In genomic region chr22:28903719-28904118, GRCh38 we compare ENCODE assay signal across 13 cellular contexts. TPM values are rescaled to one million over a fixed set of nuclear protein-coding genes. Genes with fewer than 3 reads are reported as not detected.
DNase-seq lines count a peak whose midpoint lies in the region; ATAC-seq and TF ChIP-seq lines count a peak whose summit lies in the region.
"Had no signal": no experiment of that assay in that cellular context is flagged by ENCODE, and none has a peak within 500 bp of the region (broad histone marks: within the 10 kb centered on the region; RNA-seq: fewer than 3 reads in every experiment).

No MANE protein-coding gene starts in this region.

- H3K4me2 ChIP-seq in SK-N-SH (0 out of 2 replicates have a peak overlapping the region, but pooled peaks have one; percentile 0), parathyroid adenoma (ENCODE audit: low read length) (peak overlapping the region; percentile 26)

- H3K4me3 Mint-ChIP-seq in activated T-helper 1 cell treated with anti-CD3 and anti-CD28 coated beads, Interleukin-12 subunit alpha, Interleukin-12 subunit beta, Interleukin-2, Interleukin-4 antibody, amounts not matched to agents 30 ng/mL and 10 ng/mL and 1 ng/mL, durations not matched to agents 14 hours and 24 hours and 36 hours = no peak overlapping the region
- H3K4me3 Mint-ChIP-seq: activated CD4-positive, alpha-beta memory T cell treated with anti-CD3 and anti-CD28 coated beads for 36 hours; T-cell had no signal

- H3K4me1 ChIP-seq in SK-N-SH (ENCODE audit: control insufficient read depth in 1 of 2, insufficient read depth in 2 of 2, low read depth in 1 of 2, low read length in 1 of 2) (peaks cover 7 to 13% of the 10 kb centered on the region in 2 experiments; a peak in 2 of 4 replicates), right atrium auricular region (peaks cover 0 to 61% of the 10 kb centered on the region in 2 donors), parathyroid adenoma (no peaks in the 10 kb centered on the region), uterus (peaks cover 9 to 11% of the 10 kb centered on the region in 2 donors), SJCRH30 (no peaks in the 10 kb centered on the region)
- H3K4me1 ChIP-seq: colonic mucosa had no signal

- H3K9me2 ChIP-seq in SK-N-SH = no peaks in the 10 kb centered on the region

- H3K27ac ChIP-seq in SK-N-SH (ENCODE audit: low read depth in 2 of 2, low read length in 1 of 2) (no peak overlapping the region), right atrium auricular region (peak overlapping the region; percentile 65 to 72), parathyroid adenoma (no peak overlapping the region), uterus (peak overlapping the region; percentile 44 to 63), SJCRH30 (no peak overlapping the region)
- H3K27ac ChIP-seq: 22Rv1, colonic mucosa had no signal

- no peak for ATAC-seq in SK-N-SH treated with all-trans-retinoic acid at 6 μM for 48 hours
- ATAC-seq: T-cell had no signal

- peaks cover 3% of the 10 kb centered on the region for H3K36me3 Mint-ChIP-seq in activated T-helper 1 cell treated with anti-CD3 and anti-CD28 coated beads, Interleukin-12 subunit alpha, Interleukin-12 subunit beta, Interleukin-2, Interleukin-4 antibody, amounts not matched to agents 30 ng/mL and 10 ng/mL and 1 ng/mL, durations not matched to agents 14 hours and 24 hours and 36 hours (ENCODE audit: low read depth)
- H3K36me3 Mint-ChIP-seq: activated CD4-positive, alpha-beta memory T cell treated with anti-CD3 and anti-CD28 coated beads for 36 hours; T-cell had no signal

- H2AFZ ChIP-seq in SK-N-SH (ENCODE audit: low read depth) = no peak overlapping the region
- H2AFZ ChIP-seq in parathyroid adenoma = no peak overlapping the region

- no peak for TF ChIP-seq POLR2A in uterus (IDR thresholded peaks at IDR 0.05)

- no peak for TF ChIP-seq EP300 in SK-N-SH (IDR thresholded peaks at IDR 0.05; ENCODE audit: borderline replicate concordance in 1 of 2, low read depth in 1 of 2, low read length in 1 of 2)

- no peaks in the 10 kb centered on the region for H3K36me3 ChIP-seq in SK-N-SH (replicated peaks in 1 of 2; ENCODE audit: control insufficient read depth in 1 of 2, insufficient read depth in 2 of 2, low read length in 1 of 2)
- no peaks in the 10 kb centered on the region for H3K36me3 ChIP-seq in right atrium auricular region
- H3K36me3 ChIP-seq in parathyroid adenoma (ENCODE audit: control insufficient read depth, insufficient read depth, low read length) = no peaks in the 10 kb centered on the region
- H3K36me3 ChIP-seq in uterus = no peaks in the 10 kb centered on the region
- H3K36me3 ChIP-seq in SJCRH30 = no peaks in the 10 kb centered on the region
- H3K36me3 ChIP-seq: colonic mucosa had no signal

- TF ChIP-seq RAD21 in SK-N-SH (IDR thresholded peaks at IDR 0.05; ENCODE audit: low read length) = no peak

- no peaks in the 10 kb centered on the region for H3K9me3 ChIP-seq in SK-N-SH
- no peaks in the 10 kb centered on the region for H3K9me3 ChIP-seq in right atrium auricular region
- H3K9me3 ChIP-seq in parathyroid adenoma (ENCODE audit: control insufficient read depth, low read length) = no peaks in the 10 kb centered on the region
- no peaks in the 10 kb centered on the region for H3K9me3 ChIP-seq in uterus
- no peaks in the 10 kb centered on the region for H3K9me3 ChIP-seq in SJCRH30 (replicated peaks)
- H3K9me3 ChIP-seq: colonic mucosa had no signal

- H3K9ac ChIP-seq in SK-N-SH = no peak overlapping the region
- no peak overlapping the region for H3K9ac ChIP-seq in parathyroid adenoma

- H3K9me3 Mint-ChIP-seq in activated T-helper 1 cell treated with anti-CD3 and anti-CD28 coated beads, Interleukin-12 subunit alpha, Interleukin-12 subunit beta, Interleukin-2, Interleukin-4 antibody, amounts not matched to agents 30 ng/mL and 10 ng/mL and 1 ng/mL, durations not matched to agents 14 hours and 24 hours and 36 hours = no peaks in the 10 kb centered on the region
- H3K9me3 Mint-ChIP-seq: activated CD4-positive, alpha-beta memory T cell treated with anti-CD3 and anti-CD28 coated beads for 36 hours; T-cell had no signal

- no peak overlapping the region for H3K27ac Mint-ChIP-seq in activated T-helper 1 cell treated with anti-CD3 and anti-CD28 coated beads, Interleukin-12 subunit alpha, Interleukin-12 subunit beta, Interleukin-2, Interleukin-4 antibody, amounts not matched to agents 30 ng/mL and 10 ng/mL and 1 ng/mL, durations not matched to agents 14 hours and 24 hours and 36 hours
- H3K27ac Mint-ChIP-seq: activated CD4-positive, alpha-beta memory T cell treated with anti-CD3 and anti-CD28 coated beads for 36 hours; T-cell had no signal

- H3K79me2 ChIP-seq in SK-N-SH (ENCODE audit: insufficient read depth) = peaks cover 53% of the 10 kb centered on the region
- no peaks in the 10 kb centered on the region for H3K79me2 ChIP-seq in parathyroid adenoma

- peaks cover 3% of the 10 kb centered on the region for H3F3A ChIP-seq in SK-N-SH (replicated peaks; ENCODE audit: insufficient read depth)

- peaks cover 69% of the 10 kb centered on the region for H3K27me3 Mint-ChIP-seq in activated T-helper 1 cell treated with anti-CD3 and anti-CD28 coated beads, Interleukin-12 subunit alpha, Interleukin-12 subunit beta, Interleukin-2, Interleukin-4 antibody, amounts not matched to agents 30 ng/mL and 10 ng/mL and 1 ng/mL, durations not matched to agents 14 hours and 24 hours and 36 hours (ENCODE audit: insufficient read depth)

- POLR2A ChIA-PET in SK-N-SH (lab: Yijun Ruan, JAX) = no interaction called here

- H3K27me3 ChIP-seq in SK-N-SH (ENCODE audit: insufficient read depth) (no peaks in the 10 kb centered on the region), right atrium auricular region (no peaks in the 10 kb centered on the region), parathyroid adenoma (ENCODE audit: control insufficient read depth, insufficient read depth, low read length) (no peaks in the 10 kb centered on the region), uterus (no peaks in the 10 kb centered on the region), SJCRH30 (no peaks in the 10 kb centered on the region)
- H3K27me3 ChIP-seq: colonic mucosa had no signal

- TF ChIP-seq CTCF in SK-N-SH (IDR thresholded peaks at IDR 0.05) (no peak), right atrium auricular region (IDR thresholded peaks at IDR 0.05) (no peak), parathyroid adenoma (IDR thresholded peaks at IDR 0.05) (no peak), uterus (IDR thresholded peaks at IDR 0.05) (no peak)

- intact Hi-C loops in uterus (cut with DNase I; ENCODE audit: low total_unique reads) = no loop called here
- intact Hi-C loops in activated T-helper 1 cell treated with anti-CD3 and anti-CD28 coated beads, Interleukin-12 subunit alpha, Interleukin-12 subunit beta, Interleukin-2, Interleukin-4 antibody, amounts not matched to agents 30 ng/mL and 10 ng/mL and 1 ng/mL, durations not matched to agents 14 hours and 24 hours and 36 hours (cut with micrococcal nuclease) = no loop called here

- H4K20me1 ChIP-seq in SK-N-SH (ENCODE audit: insufficient read depth) = peaks cover 36% of the 10 kb centered on the region

- WGBS in SK-N-SH (ENCODE audit: low lambda C conversion rate) = 96% methylated on average over 6 of the region's 6 CpGs

- H3K4me1 Mint-ChIP-seq in activated T-helper 1 cell treated with anti-CD3 and anti-CD28 coated beads, Interleukin-12 subunit alpha, Interleukin-12 subunit beta, Interleukin-2, Interleukin-4 antibody, amounts not matched to agents 30 ng/mL and 10 ng/mL and 1 ng/mL, durations not matched to agents 14 hours and 24 hours and 36 hours (ENCODE audit: low read depth) = peaks cover 22% of the 10 kb centered on the region

- no peak for DNase-seq in SK-N-SH
- DNase-seq in right atrium auricular region (ENCODE audit: low spot score) = no peak
- no peak for DNase-seq in uterus
- DNase-seq in NCI-H1436 (lab: John Stamatoyannopoulos, UW) = no peak
- no peak for DNase-seq in SJCRH30
- DNase-seq in activated T-helper 1 cell treated with anti-CD3 and anti-CD28 coated beads, Interleukin-12 subunit alpha, Interleukin-12 subunit beta, Interleukin-2, Interleukin-4 antibody, amounts not matched to agents 30 ng/mL and 10 ng/mL and 1 ng/mL, durations not matched to agents 14 hours and 24 hours and 36 hours (ENCODE audit: low spot score) = no peak
- DNase-seq: activated CD4-positive, alpha-beta memory T cell treated with anti-CD3 and anti-CD28 coated beads for 36 hours; Calu3; T-cell had no signal

- no peak overlapping the region for H3K4me3 ChIP-seq in SK-N-SH (ENCODE audit: low read depth in 2 of 2, low read length in 1 of 2)
- no peak overlapping the region for H3K4me3 ChIP-seq in right atrium auricular region
- no peak overlapping the region for H3K4me3 ChIP-seq in parathyroid adenoma (ENCODE audit: low read depth, low read length)
- no peak overlapping the region for H3K4me3 ChIP-seq in uterus
- H3K4me3 ChIP-seq in SJCRH30 = no peak overlapping the region
- H3K4me3 ChIP-seq: colonic mucosa had no signal

- CTCF ChIA-PET in SK-N-SH (lab: Yijun Ruan, JAX) = interaction anchor here (0.6 to 1.7 kb wide), 2 partner anchors 10 to 136 kb away, joined by 5 to 6 read pairs; no protein-coding TSS in a partner anchor

TF ChIP-seq in SK-N-SH, 30 proteins besides CTCF, POLR2A, EP300 and RAD21 (continues in another document):
- TF ChIP-seq FOXJ3 (CRISPR knock-in tag; IDR thresholded peaks at IDR 0.05) = no peak
- TF ChIP-seq, protein P1, sequence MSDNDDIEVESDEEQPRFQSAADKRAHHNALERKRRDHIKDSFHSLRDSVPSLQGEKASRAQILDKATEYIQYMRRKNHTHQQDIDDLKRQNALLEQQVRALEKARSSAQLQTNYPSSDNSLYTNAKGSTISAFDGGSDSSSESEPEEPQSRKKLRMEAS (IDR thresholded peaks at IDR 0.05; ENCODE audit: low read depth) = no peak
- no peak for TF ChIP-seq MXI1 (IDR thresholded peaks at IDR 0.05; ENCODE audit: low read depth, low read length)
- no peak for TF ChIP-seq NFIC (IDR thresholded peaks at IDR 0.05; ENCODE audit: borderline replicate concordance)

TF ChIP-seq in SK-N-SH treated with all-trans-retinoic acid at 6 μM for 48 hours, 23 proteins besides CTCF, POLR2A, EP300 and RAD21 (continues in another document):
- no peak for TF ChIP-seq ZFP3 (CRISPR knock-in tag; IDR thresholded peaks at IDR 0.05)
- TF ChIP-seq RARB (CRISPR knock-in tag; IDR thresholded peaks at IDR 0.05) = no peak
- TF ChIP-seq ESRRG (CRISPR knock-in tag; IDR thresholded peaks at IDR 0.05) = no peak
- TF ChIP-seq ZC3H10 (CRISPR knock-in tag; IDR thresholded peaks at IDR 0.05) = no peak

RNA-seq across cellular contexts. Expression of gene ZNRF3, which starts 20.3 kb away (rescaled TPM):
- 2.9 and 4.2 TPM in 2 replicates for polyA plus RNA-seq in SK-N-SH (2012; rRNA removed)
- polyA plus RNA-seq in SK-N-SH (2012; cell fraction: cytosol; rRNA removed) = 3.2 and 3.9 TPM in 2 replicates
- polyA plus RNA-seq in SK-N-SH (2012; cell fraction: nucleus; rRNA removed) = 4.7 and 4.8 TPM in 2 replicates
- total RNA-seq in right atrium auricular region = 10 to 100 TPM in 1 of 2 donors, 1 to 10 TPM in 1; 7.9 to 11.5 TPM
- 10 to 100 TPM in 2 of 4 donors, 1 to 10 TPM in 2; 6.1 to 23.2 (median 12.0) TPM for total RNA-seq in uterus
- 9.1 and 9.7 TPM in 2 replicates for total RNA-seq in SJCRH30 (2014; rRNA removed; shearing (Covaris generic))
- total RNA-seq in activated T-helper 1 cell treated with anti-CD3 and anti-CD28 coated beads, Interleukin-12 subunit alpha, Interleukin-12 subunit beta, Interleukin-2, Interleukin-4 antibody, amounts not matched to agents 30 ng/mL and 10 ng/mL and 1 ng/mL, durations not matched to agents 14 hours and 24 hours and 36 hours = 1.9 and 2.1 TPM in 2 replicates

Comparison
In these comparisons a context has a peak if more than half of its experiments do, and no peak if none do; other contexts are left out.
1. H3K27ac ChIP-seq: peak in right atrium auricular region (2 of 2) and uterus (2 of 2); none in SK-N-SH (0 of 2), parathyroid adenoma (single experiment) and SJCRH30 (single experiment).